In genomic region chr7:102944241-102944640, GRCh38 we compare ENCODE assay signal across 25 cellular contexts. TPM values are rescaled to one million over a fixed set of nuclear protein-coding genes. Genes with fewer than 3 reads are reported as not detected.
A peak's percentile ranks its signal among the peaks of the same experiment; 100 is the strongest.
DNase-seq lines count a peak whose midpoint lies in the region; ATAC-seq, FAIRE-seq and TF ChIP-seq lines count a peak whose summit lies in the region.
"Had no signal": no experiment of that assay in that cellular context is flagged by ENCODE, and none has a peak within 500 bp of the region (broad histone marks: within the 10 kb centered on the region; RNA-seq: fewer than 3 reads in every experiment).

No MANE protein-coding gene starts in this region.

- no peak for FAIRE-seq in K562 (lab: Jason Lieb, UNC)
- FAIRE-seq: GM18507 had no signal

- CTCF ChIA-PET in K562 (lab: Yijun Ruan, JAX; ENCODE audit: low intra/inter-chr PET ratio): no interaction called here

- in situ Hi-C loops in K562 (cut with MboI): no loop called here

- TF ChIP-seq RAD21 in K562 (CRISPR knock-in tag; conservative IDR thresholded peaks at IDR 0.05 in 1 of 2, IDR thresholded peaks at IDR 0.05 in 1 of 2): no peak

- no peak for DNase-seq in K562 (ENCODE audit: extremely low read depth in 1 of 4, low spot score in 3 of 4)
- DNase-seq in smooth muscle cell (lab: John Stamatoyannopoulos, UW; ENCODE audit: unreplicated experiment): no peak
- DNase-seq in esophagus muscularis mucosa (ENCODE audit: extremely low spot score): no peak
- DNase-seq in activated gamma-delta T cell (lab: John Stamatoyannopoulos, UW): no peak
- DNase-seq in stimulated activated CD4-positive, alpha-beta T cell treated with anti-CD3 and anti-CD28 coated beads, Interleukin-4, amount 100 ng/mL, for 24 hours: no peak
- DNase-seq: CD4-positive, CD25-positive, alpha-beta regulatory T cell; COR-L47; DMS53; GM23248; HCEC 1CT; KBM-7; NCI-H1105 treated with DMSO at 0.1 percent for 48 hours; NCI-H146; NCI-H1930; NCI-H446; NCI-H524 treated with DMSO at 0.1 percent for 48 hours; NCI-H774; PC-3; Right ventricle myocardium superior; RPMI8226 had no signal

- H3K4me2 ChIP-seq in K562 (ENCODE audit: insufficient read depth, low read length): no peak overlapping the region
- no peak overlapping the region for H3K4me2 ChIP-seq in smooth muscle cell
- H3K4me2 ChIP-seq: BLaER1 had no signal

- peaks cover 50% of the 10 kb centered on the region for H3K4me1 ChIP-seq in HUES64 (ENCODE audit: insufficient read depth, low read length)
- peaks cover 0 to 6% of the 10 kb centered on the region in 2 experiments; a peak in 2 of 5 replicates for H3K4me1 ChIP-seq in K562 (replicated peaks in 1 of 2; ENCODE audit: control insufficient read depth in 2 of 2, insufficient read depth in 2 of 2, low read length in 2 of 2)
- H3K4me1 ChIP-seq in iPS-18a (ENCODE audit: control insufficient read depth, low read depth, low read length): peaks cover 49% of the 10 kb centered on the region
- H3K4me1 ChIP-seq in smooth muscle cell (ENCODE audit: low read depth): peaks cover 36% of the 10 kb centered on the region
- peaks cover 0 to 7% (median under 1%) of the 10 kb centered on the region in 4 donors for H3K4me1 ChIP-seq in esophagus muscularis mucosa
- H3K4me1 ChIP-seq: BLaER1 had no signal

- H3K4me3 ChIP-seq in HUES64 (ENCODE audit: low read length) (no peak overlapping the region), K562 (no peak overlapping the region), iPS-18a (ENCODE audit: low read length) (peak overlapping the region; percentile 52), smooth muscle cell (no peak overlapping the region), esophagus muscularis mucosa (no peak overlapping the region)
- H3K4me3 ChIP-seq: BLaER1, GM23248 had no signal

- BruUV-seq in K562 (replicated peaks; lab: Mats Ljungman, UMichigan): no TSS peak

- H3K79me2 ChIP-seq in K562 (ENCODE audit: control insufficient read depth, insufficient read depth, low read length) (peaks cover 21% of the 10 kb centered on the region; the same call in 2 of the 3 replicates), smooth muscle cell (ENCODE audit: low read depth) (no peaks in the 10 kb centered on the region)

- TF ChIP-seq POLR2A in K562 (conservative IDR thresholded peaks at IDR 0.05) (no peak), esophagus muscularis mucosa (IDR thresholded peaks at IDR 0.05; ENCODE audit: low read depth) (no peak)

- 96% methylated on average over 3 of the region's 4 CpGs for WGBS in HUES64
- 77% methylated on average over 4 of the region's 4 CpGs for WGBS in K562 (ENCODE audit: insufficient coverage, low coverage, missing lambda C conversion rate)
- 83% methylated on average over 4 of the region's 4 CpGs for WGBS in smooth muscle cell (ENCODE audit: low lambda C conversion rate)
- WGBS in esophagus muscularis mucosa: 93% methylated on average over 4 of the region's 4 CpGs

- H3K9me3 ChIP-seq in HUES64 (ENCODE audit: insufficient read depth, low read depth, low read length) (no peaks in the 10 kb centered on the region), K562 (replicated peaks; ENCODE audit: control insufficient read depth, insufficient read depth, low read depth, low read length) (no peaks in the 10 kb centered on the region), iPS-18a (ENCODE audit: control insufficient read depth, low read depth, low read length) (no peaks in the 10 kb centered on the region), smooth muscle cell (replicated peaks; ENCODE audit: low read depth) (no peaks in the 10 kb centered on the region), esophagus muscularis mucosa (no peaks in the 10 kb centered on the region)
- H3K9me3 ChIP-seq: BLaER1 had no signal

- H2AFZ ChIP-seq in K562 (ENCODE audit: low read depth, low read length): no peak overlapping the region
- H2AFZ ChIP-seq in smooth muscle cell (ENCODE audit: low read depth): no peak overlapping the region
- H2AFZ ChIP-seq: GM23248 had no signal

- H3K36me3 ChIP-seq in HUES64 (ENCODE audit: insufficient read depth, low read length) (no peaks in the 10 kb centered on the region), K562 (ENCODE audit: control insufficient read depth, insufficient read depth, low read length) (peaks cover 13% of the 10 kb centered on the region), iPS-18a (ENCODE audit: control insufficient read depth, low read depth, low read length) (no peaks in the 10 kb centered on the region), smooth muscle cell (ENCODE audit: low read depth) (no peaks in the 10 kb centered on the region), esophagus muscularis mucosa (no peaks in the 10 kb centered on the region)
- H3K36me3 ChIP-seq: BLaER1 had no signal

- TF ChIP-seq CTCF in K562 (IDR thresholded peaks at IDR 0.05 in 2 of 3, conservative IDR thresholded peaks at IDR 0.05 in 1 of 3; ENCODE audit: insufficient read depth in 2 of 3, low read depth in 1 of 3, low read length in 3 of 3) (no peak), smooth muscle cell (IDR thresholded peaks at IDR 0.05; ENCODE audit: borderline replicate concordance, insufficient read depth, poor library complexity, severe bottlenecking) (no peak), esophagus muscularis mucosa (IDR thresholded peaks at IDR 0.05) (no peak)

- ATAC-seq in K562 (peak; percentile 35), GM21576 (IDR thresholded peaks at IDR 0.05; ENCODE audit: unreplicated experiment) (no peak)
- ATAC-seq: PC-3 had no signal

- intact Hi-C loops in K562 (cut with micrococcal nuclease): no loop called here
- intact Hi-C loops in esophagus muscularis mucosa (cut with DNase I): no loop called here

- H3K27ac ChIP-seq in HUES64 (ENCODE audit: low read depth, low read length) (peak overlapping the region; percentile 96; the same call in 1 of the 2 replicates), K562 (ENCODE audit: extremely low read depth, low read depth, low read length) (no peak overlapping the region), iPS-18a (ENCODE audit: low read length) (no peak overlapping the region), smooth muscle cell (ENCODE audit: low read depth) (peak overlapping the region; percentile 26), esophagus muscularis mucosa (replicated peaks in 1 of 4) (no peak overlapping the region)
- H3K27ac ChIP-seq: BLaER1, GM23248 had no signal

- TF ChIP-seq EP300 in K562 (IDR thresholded peaks at IDR 0.05; ENCODE audit: low read length) (no peak), esophagus muscularis mucosa (IDR thresholded peaks at IDR 0.05) (no peak)

- H4K20me1 ChIP-seq in K562 (replicated peaks; ENCODE audit: control insufficient read depth, insufficient read depth, low read length) (no peaks in the 10 kb centered on the region), smooth muscle cell (ENCODE audit: low read depth) (no peaks in the 10 kb centered on the region)
- H4K20me1 ChIP-seq: BLaER1 had no signal

- H3K9ac ChIP-seq in HUES64 (ENCODE audit: low read depth, low read length) (no peak overlapping the region), K562 (ENCODE audit: insufficient read depth in 1 of 2, low read depth in 2 of 2, low read length in 2 of 2) (no peak overlapping the region), iPS-18a (ENCODE audit: low read length) (no peak overlapping the region), smooth muscle cell (ENCODE audit: low read depth) (no peak overlapping the region)
- H3K9ac ChIP-seq: BLaER1, GM23248 had no signal

- H3K9me1 ChIP-seq in K562 (ENCODE audit: control insufficient read depth, insufficient read depth, low read length): no peaks in the 10 kb centered on the region

- H3K27me3 ChIP-seq in HUES64 (ENCODE audit: insufficient read depth, low read length) (no peaks in the 10 kb centered on the region), K562 (ENCODE audit: control insufficient read depth in 2 of 2, insufficient read depth in 2 of 2, low read length in 2 of 2) (no peaks in the 10 kb centered on the region), iPS-18a (ENCODE audit: control insufficient read depth, insufficient read depth, low read length) (no peaks in the 10 kb centered on the region), smooth muscle cell (ENCODE audit: low read depth) (no peaks in the 10 kb centered on the region), esophagus muscularis mucosa (no peaks in the 10 kb centered on the region)
- H3K27me3 ChIP-seq: BLaER1 had no signal

- peaks cover 1% of the 10 kb centered on the region for H3F3A ChIP-seq in smooth muscle cell (ENCODE audit: low read depth)

- POLR2A ChIA-PET in K562 (lab: Yijun Ruan, JAX): interaction anchor here (1.2 kb wide), 1 partner anchor 22 kb away, joined by 3 read pairs; no protein-coding TSS in a partner anchor

RNA-seq across cellular contexts. Expression of gene LRRC17, which starts 31.4 kb away (rescaled TPM):
- 9.5 TPM for polyA plus RNA-seq in HUES64 (2013, experiment 1 of 2)
- 15.4 TPM for polyA plus RNA-seq in HUES64 (2013, experiment 2 of 2)
- not detected in 2 replicates for total RNA-seq in K562 (2011; cell fraction: chromatin; rRNA removed; ENCODE audit: low replicate concordance)
- total RNA-seq in K562 (2011; cell fraction: nucleolus; rRNA removed): not detected in 2 replicates
- total RNA-seq in K562 (2011; cell fraction: nucleoplasm; rRNA removed): not detected in 2 replicates
- total RNA-seq in K562 (2014; rRNA removed) (not detected in 2 replicates), K562 (2014; rRNA removed; fragmentation: Illumina TruSeq; extraction: Trizol) (0.16 TPM in 1 of 2 replicates, not detected in the other), K562 (2015; rRNA removed; fragmentation: Illumina TruSeq; extraction: Trizol) (0.18 TPM in 1 of 2 replicates, not detected in the other), K562 (2021) (not detected in 2 replicates), smooth muscle cell (14.7 and 23.0 TPM in 2 replicates), esophagus muscularis mucosa (1 to 10 TPM in 3 of 4 donors, under 1 TPM in 1; 0.83 to 3.5 (median 2.6) TPM)
- polyA plus RNA-seq in K562 (2011; rRNA removed) (0.04 and 0.07 TPM in 2 replicates), K562 (2014; fragmentation: Illumina TruSeq; extraction: Trizol) (not detected in 2 replicates), K562 (2014; fragmentation: Nextera tagmentation; extraction: Ambion mirVana) (under 1 TPM; 0.03 to 0.17 TPM), K562 (2014; rRNA removed) (0.07 TPM in 1 of 2 replicates, not detected in the other), smooth muscle cell (5.5 and 6.2 TPM in 2 replicates)
- polyA plus RNA-seq in K562 (2011; cell fraction: cytosol; rRNA removed): not detected in 2 replicates
- 0.13 TPM in 1 of 2 replicates, not detected in the other for polyA plus RNA-seq in K562 (2011; cell fraction: nucleus; rRNA removed)
- polyA plus RNA-seq in K562 (2012): 0.18 TPM in 1 of 2 replicates, not detected in the other
- polyA minus RNA-seq in K562 (2011; rRNA and poly(A)+ RNA removed): not detected in 2 replicates
- polyA minus RNA-seq in K562 (2011; cell fraction: cytosol; rRNA and poly(A)+ RNA removed): not detected in 2 replicates
- not detected in 2 replicates for polyA minus RNA-seq in K562 (2011; cell fraction: nucleus; rRNA and poly(A)+ RNA removed)

Comparison
In these comparisons a context has a peak if more than half of its experiments do, and no peak if none do; other contexts are left out.
1. H3K27ac ChIP-seq: peak in HUES64 (single experiment) and smooth muscle cell (single experiment); none in K562 (single experiment), iPS-18a (single experiment) and esophagus muscularis mucosa (0 of 4).